ENCODE assay signal across 8 cellular contexts in the genomic region with DNA sequence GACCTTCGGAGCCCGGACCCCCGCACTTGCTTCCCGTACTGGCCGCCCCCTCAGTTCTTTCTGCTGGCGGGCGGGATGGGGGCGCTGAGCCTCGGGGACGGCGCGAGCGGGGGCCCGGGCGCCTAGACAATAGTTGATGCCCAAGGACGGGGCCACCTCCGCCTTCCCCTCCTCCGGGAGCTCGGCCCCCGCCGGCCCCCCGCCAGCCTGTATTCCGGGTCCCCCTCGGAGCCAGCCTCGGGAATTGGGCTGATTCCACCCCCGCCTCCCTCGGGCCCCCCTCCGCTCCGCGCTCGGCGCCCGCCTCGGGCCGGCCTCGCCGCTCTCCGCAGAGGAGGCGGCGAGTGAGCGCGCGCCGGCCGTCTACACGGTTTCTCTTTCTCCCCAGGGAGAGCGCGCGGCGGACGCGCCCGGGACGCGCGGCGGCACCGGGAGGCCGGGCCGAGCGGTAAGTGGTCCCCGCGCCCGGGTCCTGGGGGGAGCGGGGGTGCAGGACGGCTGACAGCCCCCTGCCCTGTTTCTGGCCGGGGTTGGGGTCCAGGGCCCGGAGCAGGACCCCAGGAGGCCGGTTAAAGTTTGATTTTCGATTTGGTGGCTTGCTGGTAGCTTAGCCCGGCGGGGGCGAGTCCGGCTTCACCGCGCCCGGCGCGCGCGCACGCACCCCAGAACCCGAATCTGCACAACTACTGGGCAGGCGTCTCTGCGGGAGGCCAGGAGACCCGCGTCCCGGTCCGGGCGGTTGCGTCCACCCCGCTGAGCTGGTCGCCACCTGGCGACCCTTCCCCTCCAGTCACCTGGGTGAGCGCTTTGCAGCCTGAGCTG.
DNase-seq lines count a peak whose midpoint lies in the region; ATAC-seq and TF ChIP-seq lines count a peak whose summit lies in the region.

No MANE protein-coding gene starts in this region.

- peak overlapping the region; percentile 82 for H3K9ac ChIP-seq in mucosa of stomach (ENCODE audit: low read length)

- no peaks in the 10 kb centered on the region for H3K27me3 Mint-ChIP-seq in activated T-cell treated with anti-CD3 and anti-CD28 coated beads, Interleukin-2, amount 50 U/mL, for 24 hours

- peaks cover 14% of the 10 kb centered on the region for H3K36me3 Mint-ChIP-seq in activated T-cell treated with anti-CD3 and anti-CD28 coated beads, Interleukin-2, amount 50 U/mL, for 24 hours (ENCODE audit: low read depth)

- peak; percentile 23 for ATAC-seq in HG02763 (IDR thresholded peaks at IDR 0.05; ENCODE audit: unreplicated experiment)

- no peaks in the 10 kb centered on the region for H3K9me3 ChIP-seq in mucosa of stomach (ENCODE audit: control insufficient read depth, low read length)

- H3K4me3 Mint-ChIP-seq in activated T-cell treated with anti-CD3 and anti-CD28 coated beads, Interleukin-2, amount 50 U/mL, for 24 hours, result peak overlapping the region; percentile 91

- H3K4me3 ChIP-seq in mucosa of stomach (ENCODE audit: low read length), result peak overlapping the region; percentile 81

- H3K27me3 ChIP-seq in mucosa of stomach (ENCODE audit: control insufficient read depth, insufficient read depth, low read length), result no peaks in the 10 kb centered on the region

- H3K4me1 Mint-ChIP-seq in activated T-cell treated with anti-CD3 and anti-CD28 coated beads, Interleukin-2, amount 50 U/mL, for 24 hours (ENCODE audit: low read depth), result peaks cover 52% of the 10 kb centered on the region

- H3K36me3 ChIP-seq in mucosa of stomach (ENCODE audit: control insufficient read depth, insufficient read depth, low read length), result no peaks in the 10 kb centered on the region

- TF ChIP-seq POLR2A in erythroblast (IDR thresholded peaks at IDR 0.05; ENCODE audit: low read length), result no peak

- H3K9me3 Mint-ChIP-seq in activated T-cell treated with anti-CD3 and anti-CD28 coated beads, Interleukin-2, amount 50 U/mL, for 24 hours, result no peaks in the 10 kb centered on the region

- peak; percentile 53 for DNase-seq in NCI-H146 (lab: John Stamatoyannopoulos, UW)
- no peak for DNase-seq in NCI-H146 treated with DMSO at 0.1 percent for 48 hours (lab: John Stamatoyannopoulos, UW; ENCODE audit: unreplicated experiment)
- peak; percentile 38 for DNase-seq in NCI-H510A treated with DMSO at 0.1 percent for 48 hours (lab: John Stamatoyannopoulos, UW)
- peak; percentile 81 for DNase-seq in activated T-cell treated with anti-CD3 and anti-CD28 coated beads, Interleukin-2, amount 50 U/mL, for 24 hours
- DNase-seq in erythroblast (lab: John Stamatoyannopoulos, UW), result peak; percentile 79 to 85
- peak; percentile 16 for DNase-seq in stimulated activated CD8-positive, alpha-beta memory T cell treated with anti-CD3 and anti-CD28 coated beads, Interleukin-7, amount 100 ng/mL, for 24 hours (ENCODE audit: low read depth)

- peak overlapping the region; percentile 96 for H3K27ac Mint-ChIP-seq in activated T-cell treated with anti-CD3 and anti-CD28 coated beads, Interleukin-2, amount 50 U/mL, for 24 hours

- peaks cover 9% of the 10 kb centered on the region for H3K4me1 ChIP-seq in mucosa of stomach (ENCODE audit: control insufficient read depth, insufficient read depth, low read length)
